In the genomic region with DNA sequence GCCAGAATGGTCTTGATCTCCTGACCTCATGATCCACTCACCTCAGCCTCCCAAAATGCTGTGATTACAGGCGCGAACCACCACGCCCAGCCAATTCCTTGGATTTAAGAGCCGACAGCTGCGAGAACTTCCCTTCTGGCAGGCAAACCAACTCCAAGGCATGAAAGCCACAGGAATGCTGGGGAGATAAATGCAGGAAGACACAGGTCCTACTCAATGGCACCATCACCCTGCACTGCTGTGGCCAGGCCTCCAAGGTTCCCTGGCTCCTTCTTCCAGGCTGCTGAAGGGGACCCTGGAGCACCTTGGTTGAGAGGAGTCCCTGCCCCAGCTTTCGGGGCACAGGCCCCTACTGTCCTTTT, we compare ENCODE assay signal across 9 cellular contexts.
DNase-seq lines count a peak whose midpoint lies in the region; ATAC-seq and TF ChIP-seq lines count a peak whose summit lies in the region.
"Had no signal": no experiment of that assay in that cellular context is flagged by ENCODE, and none has a peak within 500 bp of the region (broad histone marks: within the 10 kb centered on the region; RNA-seq: fewer than 3 reads in every experiment).

No MANE protein-coding gene starts in this region.

- no peaks in the 10 kb centered on the region for H3K27me3 ChIP-seq in HUES6 (ENCODE audit: control insufficient read depth, insufficient read depth, low read length)
- H3K27me3 ChIP-seq in muscle layer of duodenum (ENCODE audit: low read depth, low read length): no peaks in the 10 kb centered on the region

- no peaks in the 10 kb centered on the region for H3K9me3 ChIP-seq in HUES6 (ENCODE audit: control insufficient read depth, insufficient read depth, low read depth, low read length)
- H3K9me3 ChIP-seq in muscle layer of duodenum (ENCODE audit: control insufficient read depth in 1 of 2, low read length in 2 of 2): no peaks in the 10 kb centered on the region

- H3K9ac ChIP-seq in HUES6 (ENCODE audit: low read length): peak overlapping the region; percentile 66

- no peak for TF ChIP-seq CTCF in choroid plexus epithelial cell (conservative IDR thresholded peaks at IDR 0.05; ENCODE audit: low read depth, low read length)

- H3K4me3 ChIP-seq in HUES6 (ENCODE audit: low read depth, low read length) (no peak overlapping the region), choroid plexus epithelial cell (ENCODE audit: low read depth, low read length) (no peak overlapping the region), muscle layer of duodenum (ENCODE audit: low read depth in 1 of 2, low read length in 2 of 2) (no peak overlapping the region)

- no peaks in the 10 kb centered on the region for H3K36me3 ChIP-seq in HUES6 (ENCODE audit: control insufficient read depth, insufficient read depth, low read length)
- H3K36me3 ChIP-seq in muscle layer of duodenum (ENCODE audit: control insufficient read depth in 1 of 2, insufficient read depth in 2 of 2, low read length in 2 of 2): peaks cover 0 to 3% of the 10 kb centered on the region in 2 donors

- no peak for ATAC-seq in activated T-helper 17 cell treated with anti-CD3 and anti-CD28 coated beads, Interleukin-2, amount 50 U/mL, for 72 hours (replicated peaks)

- no peak overlapping the region for H3K27ac ChIP-seq in HUES6 (ENCODE audit: low read depth, low read length)
- H3K27ac ChIP-seq in muscle layer of duodenum (ENCODE audit: low read length): peak overlapping the region; percentile 24

- H3K27ac Mint-ChIP-seq in activated T-helper 17 cell treated with anti-CD3 and anti-CD28 coated beads, Interleukin-2, amount 50 U/mL, for 72 hours: no peak overlapping the region

- H3K9me3 Mint-ChIP-seq in activated T-helper 17 cell treated with anti-CD3 and anti-CD28 coated beads, Interleukin-2, amount 50 U/mL, for 72 hours: no peaks in the 10 kb centered on the region

- H3K4me1 ChIP-seq in HUES6 (ENCODE audit: control insufficient read depth, insufficient read depth, low read length) (peaks cover 13% of the 10 kb centered on the region; the same call in 1 of the 2 replicates), muscle layer of duodenum (ENCODE audit: control insufficient read depth in 1 of 2, insufficient read depth in 2 of 2, low read length in 2 of 2) (no peaks in the 10 kb centered on the region)

- H3K36me3 Mint-ChIP-seq in activated T-helper 17 cell treated with anti-CD3 and anti-CD28 coated beads, Interleukin-2, amount 50 U/mL, for 72 hours (ENCODE audit: low read depth): peaks cover 3% of the 10 kb centered on the region

- peaks cover 15% of the 10 kb centered on the region for H3K4me1 Mint-ChIP-seq in activated T-helper 17 cell treated with anti-CD3 and anti-CD28 coated beads, Interleukin-2, amount 50 U/mL, for 72 hours

- no peaks in the 10 kb centered on the region for H3K27me3 Mint-ChIP-seq in activated T-helper 17 cell treated with anti-CD3 and anti-CD28 coated beads, Interleukin-2, amount 50 U/mL, for 72 hours

- no peak overlapping the region for H3K4me3 Mint-ChIP-seq in activated T-helper 17 cell treated with anti-CD3 and anti-CD28 coated beads, Interleukin-2, amount 50 U/mL, for 72 hours

- DNase-seq in AG08395 (ENCODE audit: low spot score) (peak; percentile 72), choroid plexus epithelial cell (ENCODE audit: low read depth) (peak; percentile 77), COLO829 (ENCODE audit: low spot score) (no peak), dermis blood vessel endothelial cell (no peak)
- no peak for DNase-seq in stimulated activated naive CD4-positive, alpha-beta T cell (lab: John Stamatoyannopoulos, UW)
- DNase-seq: activated CD4-positive, alpha-beta T cell treated with anti-CD3 and anti-CD28 coated beads, Interleukin-2, amount 50 U/mL, for 1 hour had no signal

Comparison
In these comparisons a context has a peak if more than half of its experiments do, and no peak if none do; other contexts are left out.
1. DNase-seq: peak in AG08395 (single experiment) and choroid plexus epithelial cell (single experiment); none in COLO829 (single experiment), dermis blood vessel endothelial cell (single experiment) and stimulated activated naive CD4-positive, alpha-beta T cell (0 of 6).